In genomic region chr13:101306773-101307172, GRCh38 we compare ENCODE assay signal across 17 cellular contexts.
"Had no signal": no experiment of that assay in that cellular context is flagged by ENCODE, and none has a peak within 500 bp of the region (broad histone marks: within the 10 kb centered on the region; RNA-seq: fewer than 3 reads in every experiment).

No MANE protein-coding gene starts in this region.

- DNase-seq: activated CD4-positive, alpha-beta T cell treated with anti-CD3 and anti-CD28 coated beads for 36 hours; activated CD4-positive, alpha-beta T cell treated with anti-CD3 and anti-CD28 coated beads, Interleukin-2, amount 50 U/mL, for 48 hours; activated naive CD8-positive, alpha-beta T cell treated with anti-CD3 and anti-CD28 coated beads for 36 hours; activated T-cell treated with anti-CD3 and anti-CD28 coated beads for 4 hours; amygdala; effector memory CD4-positive, alpha-beta T cell; heart right ventricle; left lung; naive thymus-derived CD8-positive, alpha-beta T cell; right lobe of liver; spleen; stimulated activated naive B cell treated with anti-CD40 and anti-IgM and Interleukin-4, amounts not matched to agents 10 μg/mL and 1 μg/mL and 100 μg/mL, for 72 hours had no signal

- H3K36me3 ChIP-seq: esophagus muscularis mucosa, heart right ventricle, left lung, right lobe of liver, spleen, thyroid gland, vagina had no signal

- H3K27me3 ChIP-seq: esophagus muscularis mucosa, heart right ventricle, left lung, right lobe of liver, spleen, thyroid gland, vagina had no signal

- H3K79me2 ChIP-seq: parathyroid adenoma had no signal

- H3K4me1 ChIP-seq: esophagus muscularis mucosa, heart right ventricle, left lung, parathyroid adenoma, right lobe of liver, spleen, vagina had no signal

- H2AFZ ChIP-seq: parathyroid adenoma had no signal

- H3K4me3 ChIP-seq: esophagus muscularis mucosa, heart right ventricle, left lung, right lobe of liver, spleen, thyroid gland, vagina had no signal

- H3K27ac ChIP-seq: esophagus muscularis mucosa, left lung, parathyroid adenoma, right lobe of liver, spleen, vagina had no signal

- ATAC-seq: activated CD4-positive, alpha-beta T cell treated with anti-CD3 and anti-CD28 coated beads for 36 hours; naive thymus-derived CD8-positive, alpha-beta T cell; stimulated activated naive B cell treated with anti-CD40 and anti-IgM and Interleukin-4, amounts not matched to agents 10 μg/mL and 1 μg/mL and 100 μg/mL, for 72 hours; WTC11 had no signal

- H3K9me3 ChIP-seq: esophagus muscularis mucosa, heart right ventricle, right lobe of liver, spleen, thyroid gland, vagina had no signal

- H3K9ac ChIP-seq: parathyroid adenoma had no signal
